ENCODE assay signal across 14 cellular contexts in the genomic region with DNA sequence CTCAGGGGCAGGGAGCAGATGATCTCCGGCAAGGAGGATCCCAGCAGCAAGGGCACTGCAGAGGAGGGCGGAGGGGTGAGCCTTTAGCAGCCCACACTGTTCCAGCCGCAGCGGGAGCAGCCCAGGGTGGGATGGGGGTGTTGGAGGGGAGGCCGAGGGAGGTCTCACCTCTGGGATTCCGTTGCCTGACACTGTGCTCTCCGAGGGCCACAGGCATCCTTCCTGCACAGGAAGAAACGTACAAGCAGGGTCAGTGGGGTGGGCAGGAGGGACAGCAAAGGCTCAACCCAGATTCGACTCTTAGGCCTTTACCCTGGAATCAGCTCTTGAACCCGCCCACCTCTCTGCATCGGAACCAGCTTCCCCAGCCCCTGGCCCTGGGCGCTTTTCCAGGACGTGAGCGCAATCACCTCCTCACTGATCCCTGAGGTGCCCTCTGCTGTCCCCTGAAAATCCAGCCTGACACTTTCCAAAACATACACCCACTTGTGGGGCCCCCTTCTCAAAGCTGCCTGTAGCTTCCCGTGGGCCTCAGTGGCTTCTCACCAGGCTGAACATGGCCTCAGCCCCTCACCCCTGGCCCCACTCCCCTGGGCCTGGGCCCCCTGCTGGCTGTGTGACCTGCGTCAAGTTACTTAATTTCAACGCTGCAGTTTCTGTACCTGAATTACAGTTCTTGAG. TPM values are rescaled to one million over a fixed set of nuclear protein-coding genes. Genes with fewer than 3 reads are reported as not detected.
DNase-seq lines count a peak whose midpoint lies in the region; ATAC-seq and TF ChIP-seq lines count a peak whose summit lies in the region.
"Had no signal": no experiment of that assay in that cellular context is flagged by ENCODE, and none has a peak within 500 bp of the region (broad histone marks: within the 10 kb centered on the region; RNA-seq: fewer than 3 reads in every experiment).

No MANE protein-coding gene starts in this region.

- H3K27me3 Mint-ChIP-seq in central memory CD8-positive, alpha-beta T cell = peaks cover 20% of the 10 kb centered on the region

- H3K4me1 Mint-ChIP-seq in central memory CD8-positive, alpha-beta T cell = peaks cover 18% of the 10 kb centered on the region

- H3K27me3 ChIP-seq in lower lobe of right lung (ENCODE audit: low read depth) = no peaks in the 10 kb centered on the region

- TF ChIP-seq CTCF in lower lobe of right lung (IDR thresholded peaks at IDR 0.05) = no peak

- DNase-seq in Daoy (ENCODE audit: low read depth) = peak; percentile 0
- peak; percentile 23 for DNase-seq in HuH-7 (ENCODE audit: low spot score)
- DNase-seq in central memory CD8-positive, alpha-beta T cell (ENCODE audit: low spot score in 2 of 2) = peak; percentile 3 to 11
- peak; percentile 26 for DNase-seq in lower lobe of right lung
- DNase-seq in NCI-H1436 treated with DMSO at 0.1 percent for 48 hours (lab: John Stamatoyannopoulos, UW) = no peak
- no peak for DNase-seq in cerebellum (ENCODE audit: low spot score)
- no peak for DNase-seq in activated naive CD4-positive, alpha-beta T cell treated with anti-CD3 and anti-CD28 coated beads, Interleukin-2, amount 50 U/mL, for 16 hours
- DNase-seq: IMR-90, NCI-H1930, OCI-M1 had no signal

- intact Hi-C loops in lower lobe of right lung (cut with DNase I) = no loop called here

- peaks cover 2% of the 10 kb centered on the region for H3K36me3 Mint-ChIP-seq in central memory CD8-positive, alpha-beta T cell (ENCODE audit: insufficient read depth)
- H3K36me3 Mint-ChIP-seq: CD8-positive, alpha-beta T cell had no signal

- no peaks in the 10 kb centered on the region for H3K9me3 Mint-ChIP-seq in central memory CD8-positive, alpha-beta T cell
- H3K9me3 Mint-ChIP-seq: CD8-positive, alpha-beta T cell had no signal

- no peak overlapping the region for H3K4me3 Mint-ChIP-seq in central memory CD8-positive, alpha-beta T cell
- H3K4me3 Mint-ChIP-seq: CD8-positive, alpha-beta T cell had no signal

- ATAC-seq in central memory CD8-positive, alpha-beta T cell (replicated peaks; ENCODE audit: extremely low read depth, poor library complexity, severe bottlenecking) = no peak
- ATAC-seq in lower lobe of right lung (no peak), HG03095 (IDR thresholded peaks at IDR 0.05; ENCODE audit: unreplicated experiment) (no peak)
- ATAC-seq: CD8-positive, alpha-beta T cell; mucosa of descending colon had no signal

- H3K36me3 ChIP-seq in lower lobe of right lung = peaks cover 44% of the 10 kb centered on the region

- H3K4me1 ChIP-seq in lower lobe of right lung = peaks cover 4% of the 10 kb centered on the region

- H3K27ac ChIP-seq in lower lobe of right lung = no peak overlapping the region

- H3K27ac Mint-ChIP-seq in central memory CD8-positive, alpha-beta T cell (ENCODE audit: low read depth) = no peak overlapping the region
- H3K27ac Mint-ChIP-seq: CD8-positive, alpha-beta T cell had no signal

- H3K4me3 ChIP-seq in lower lobe of right lung = no peak overlapping the region
- H3K4me3 ChIP-seq: mucosa of descending colon had no signal

- H3K9me3 ChIP-seq in lower lobe of right lung = no peaks in the 10 kb centered on the region
- H3K9me3 ChIP-seq: mucosa of descending colon had no signal

RNA-seq across cellular contexts. Expression of a gene that starts 32.8 kb away (rescaled TPM):
- 0.11 TPM in 1 of 2 replicates, not detected in the other for total RNA-seq in Daoy (2014; rRNA removed; shearing (Covaris generic))
- total RNA-seq in lower lobe of right lung (5.8 TPM), cerebellum (0.09 TPM)
- total RNA-seq: endothelial cell of umbilical vein, IMR-90 had no signal

RNA-seq across cellular contexts. Expression of a gene that starts 56.8 kb away (rescaled TPM):
- 11.0 and 12.2 TPM in 2 replicates for total RNA-seq in Daoy (2014; rRNA removed; shearing (Covaris generic))
- total RNA-seq in lower lobe of right lung (26.9 TPM), cerebellum (8.4 TPM)

Comparison
In these comparisons a context has a peak if more than half of its experiments do, and no peak if none do; other contexts are left out.
1. DNase-seq: peak in Daoy (single experiment), HuH-7 (single experiment), central memory CD8-positive, alpha-beta T cell (2 of 2) and lower lobe of right lung (single experiment); none in NCI-H1436 treated with DMSO at 0.1 percent for 48 hours (single experiment), cerebellum (single experiment) and activated naive CD4-positive, alpha-beta T cell treated with anti-CD3 and anti-CD28 coated beads, Interleukin-2, amount 50 U/mL, for 16 hours (single experiment).